In the genomic region with DNA sequence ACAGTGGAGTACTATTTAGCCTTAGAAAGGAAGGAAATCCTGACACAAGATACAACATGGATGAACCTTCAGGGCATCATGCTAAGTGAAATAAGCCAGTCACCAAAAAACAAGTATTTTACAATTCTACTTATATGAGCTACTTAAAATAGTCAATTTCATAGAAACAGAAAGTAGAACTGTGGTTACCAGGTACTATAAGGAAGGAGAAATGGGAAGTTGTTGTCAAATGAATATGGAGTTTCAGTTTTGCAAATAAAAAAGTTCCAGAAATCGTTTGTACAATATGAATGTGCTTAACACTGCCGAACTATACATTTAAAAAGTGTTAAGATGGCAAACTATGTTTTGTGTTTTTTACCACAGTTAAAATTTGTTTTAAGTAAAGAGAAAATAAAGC, we compare ENCODE assay signal across 10 cellular contexts. TPM values are rescaled to one million over a fixed set of nuclear protein-coding genes. Genes with fewer than 3 reads are reported as not detected.
DNase-seq lines count a peak whose midpoint lies in the region; ATAC-seq lines count a peak whose summit lies in the region.
"Had no signal": no experiment of that assay in that cellular context is flagged by ENCODE, and none has a peak within 500 bp of the region (broad histone marks: within the 10 kb centered on the region; RNA-seq: fewer than 3 reads in every experiment).

No MANE protein-coding gene starts in this region.

- no peaks in the 10 kb centered on the region for H3K9me2 ChIP-seq in Karpas-422 (replicated peaks; ENCODE audit: insufficient read depth, low read length)

- H3K4me3 Mint-ChIP-seq in memory B cell = peak overlapping the region; percentile 91

- DNase-seq in Karpas-422 (peak; percentile 64), memory B cell (ENCODE audit: low spot score in 2 of 2) (no peak), NCI-H82 (lab: John Stamatoyannopoulos, UW) (no peak), DMS 273 (lab: John Stamatoyannopoulos, UW; ENCODE audit: unreplicated experiment) (no peak), SK-N-DZ (ENCODE audit: low spot score) (no peak), DMS153 (lab: John Stamatoyannopoulos, UW) (no peak)
- DNase-seq: posterior cingulate gyrus; stimulated activated naive CD4-positive, alpha-beta T cell had no signal

- peaks cover 36% of the 10 kb centered on the region for H3K4me1 Mint-ChIP-seq in memory B cell

- peak overlapping the region; percentile 42 for H3K4me3 ChIP-seq in Karpas-422 (ENCODE audit: low read length)

- peak overlapping the region; percentile 85 for H3K27ac ChIP-seq in Karpas-422 (ENCODE audit: low read length)

- H3K36me3 Mint-ChIP-seq in memory B cell = peaks cover 10% of the 10 kb centered on the region

- H3K9me3 Mint-ChIP-seq in memory B cell = peaks cover 8% of the 10 kb centered on the region

- H2AFZ ChIP-seq in Karpas-422 (ENCODE audit: low read length) = no peak overlapping the region

- ATAC-seq in GM18873 (IDR thresholded peaks at IDR 0.05; ENCODE audit: low FRiP score, unreplicated experiment) (peak; percentile 94), HG02588 (IDR thresholded peaks at IDR 0.05; ENCODE audit: unreplicated experiment) (peak; percentile 94), memory B cell (ENCODE audit: low read depth) (peak; percentile 85)

- peaks cover 89% of the 10 kb centered on the region for H3K79me2 ChIP-seq in Karpas-422 (ENCODE audit: low read length)

- no peaks in the 10 kb centered on the region for H4K20me1 ChIP-seq in Karpas-422 (ENCODE audit: insufficient read depth, low read depth, low read length)

- H3K4me1 ChIP-seq in Karpas-422 (ENCODE audit: low read length) = peaks cover 70% of the 10 kb centered on the region

- peak overlapping the region; percentile 87 for H3K27ac Mint-ChIP-seq in memory B cell

- peaks cover 10% of the 10 kb centered on the region for H3K9me3 ChIP-seq in Karpas-422 (ENCODE audit: low read length)

- peak overlapping the region; percentile 67 for H3K4me2 ChIP-seq in Karpas-422 (ENCODE audit: low read depth, low read length, poor library complexity, severe bottlenecking)

- no peaks in the 10 kb centered on the region for H3K27me3 ChIP-seq in Karpas-422 (ENCODE audit: low read length)

- peak overlapping the region; percentile 33 for H3K9ac ChIP-seq in Karpas-422 (ENCODE audit: low read length)

- H3K27me3 Mint-ChIP-seq in memory B cell = no peaks in the 10 kb centered on the region

- peaks cover 20% of the 10 kb centered on the region for H3K36me3 ChIP-seq in Karpas-422 (ENCODE audit: insufficient read depth, low read length)

RNA-seq across cellular contexts. Expression of gene TRANK1, which starts 26.8 kb away (rescaled TPM):
- 83.4 and 123 TPM in 2 replicates for total RNA-seq in Karpas-422 (2014; rRNA removed; shearing (Covaris generic); ENCODE audit: low replicate concordance)
- polyA plus RNA-seq in SK-N-DZ (2014; cell fraction: cytosol; rRNA removed) = 0.03 TPM in 1 of 2 replicates, not detected in the other
- polyA plus RNA-seq in SK-N-DZ (2014; cell fraction: nucleus; rRNA removed) = 0.06 and 0.09 TPM in 2 replicates
